11 cellular contexts compared by ENCODE assay signal in genomic region chr7:156069897-156070296, GRCh38.
"Had no signal": no experiment of that assay in that cellular context is flagged by ENCODE, and none has a peak within 500 bp of the region (broad histone marks: within the 10 kb centered on the region; RNA-seq: fewer than 3 reads in every experiment).

No MANE protein-coding gene starts in this region.

- H3K4me2 ChIP-seq: GM23338 had no signal

- H3K36me3 ChIP-seq: HAP-1 had no signal

- H3K9me3 ChIP-seq: HAP-1 had no signal

- H2AFZ ChIP-seq: GM23248, GM23338 had no signal

- DNase-seq: GM23248, GOT3, H7, H9, HCEC 1CT, HFFc6 had no signal

- H3K4me1 ChIP-seq: HAP-1 had no signal

- H3K27ac ChIP-seq: GM23248 had no signal

- FAIRE-seq: H1, H54 had no signal

- H3K9ac ChIP-seq: GM23248 had no signal

- H3K4me3 ChIP-seq: GM23248, GM23338, HAP-1 had no signal

- ATAC-seq: GM23338, HCT116 had no signal
